27 cellular contexts compared by ENCODE assay signal in the genomic region with DNA sequence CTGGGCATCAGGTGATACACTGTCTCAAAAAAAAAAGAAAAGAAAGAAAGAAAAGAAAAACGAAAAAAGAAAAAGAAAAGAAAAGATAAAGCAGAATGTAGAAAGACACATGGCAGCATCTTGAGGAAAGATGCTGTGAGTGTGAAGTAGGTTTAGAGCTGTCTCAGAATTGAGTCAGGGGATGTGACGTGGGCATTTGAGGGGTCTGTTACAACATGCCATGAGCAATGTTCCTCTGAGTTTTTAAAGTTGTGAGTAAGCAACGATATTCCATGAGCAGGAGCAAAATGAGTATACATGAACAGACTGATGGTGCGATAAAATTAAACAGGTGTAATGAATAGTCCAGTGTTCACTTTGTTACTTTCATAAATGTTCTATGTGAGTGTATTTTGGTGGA. TPM values are rescaled to one million over a fixed set of nuclear protein-coding genes. Genes with fewer than 3 reads are reported as not detected.
A peak's percentile ranks its signal among the peaks of the same experiment; 100 is the strongest.
DNase-seq lines count a peak whose midpoint lies in the region; ATAC-seq, FAIRE-seq and TF ChIP-seq lines count a peak whose summit lies in the region.
"Had no signal": no experiment of that assay in that cellular context is flagged by ENCODE, and none has a peak within 500 bp of the region (broad histone marks: within the 10 kb centered on the region; RNA-seq: fewer than 3 reads in every experiment).

No MANE protein-coding gene starts in this region.

- H3K27ac ChIP-seq in mammary epithelial cell (ENCODE audit: insufficient read depth, low read depth, low read length) (no peak overlapping the region), foreskin keratinocyte (no peak overlapping the region)
- H3K27ac ChIP-seq: 22Rv1, BLaER1, SK-N-MC had no signal

- dilution Hi-C loops in mammary epithelial cell (cut with HindIII; ENCODE audit: low sequenced_read_pairs): no loop called here

- in situ Hi-C loops in mammary epithelial cell (cut with MboI; ENCODE audit: low sequenced_read_pairs in 2 of 2): no loop called here

- TF ChIP-seq CTCF in mammary epithelial cell (conservative IDR thresholded peaks at IDR 0.05 in 1 of 2, IDR thresholded peaks at IDR 0.05 in 1 of 2; ENCODE audit: extremely low read depth in 1 of 2, insufficient read depth in 1 of 2, low read depth in 1 of 2, low read length in 2 of 2) (no peak), foreskin keratinocyte (conservative IDR thresholded peaks at IDR 0.05) (no peak), chondrocyte (IDR thresholded peaks at IDR 0.05) (no peak)

- no peaks in the 10 kb centered on the region for H3K4me1 Mint-ChIP-seq in activated CD4-positive, alpha-beta T cell treated with anti-CD3 and anti-CD28 coated beads, Interleukin-2, amount 10 ng/mL, durations not matched to agents 7 days and 5 days
- H3K4me1 Mint-ChIP-seq in chondrocyte (ENCODE audit: low read depth): no peaks in the 10 kb centered on the region

- POLR2A ChIA-PET in activated CD4-positive, alpha-beta T cell treated with anti-CD3 and anti-CD28 coated beads, Interleukin-2, amount 10 ng/mL, durations not matched to agents 7 days and 5 days (lab: Charles Lee): no interaction called here

- WGBS in mammary epithelial cell (ENCODE audit: low coverage, missing lambda C conversion rate): 52% methylated on average over 3 of the region's 4 CpGs

- no peak overlapping the region for H3K4me3 Mint-ChIP-seq in activated CD4-positive, alpha-beta T cell treated with anti-CD3 and anti-CD28 coated beads, Interleukin-2, amount 10 ng/mL, durations not matched to agents 7 days and 5 days
- H3K4me3 Mint-ChIP-seq in chondrocyte (ENCODE audit: unreplicated experiment): no peak overlapping the region
- H3K4me3 Mint-ChIP-seq: CD4-positive, alpha-beta T cell; GM23338 had no signal

- H3K4me2 ChIP-seq in mammary epithelial cell (ENCODE audit: insufficient read depth, low read depth, low read length): no peak overlapping the region
- H3K4me2 ChIP-seq: BLaER1, GM23338 had no signal

- no peaks in the 10 kb centered on the region for H3K36me3 ChIP-seq in mammary epithelial cell (ENCODE audit: insufficient read depth, low read length)
- H3K36me3 ChIP-seq: BLaER1 had no signal

- no peak for DNase-seq in activated CD4-positive, alpha-beta T cell treated with anti-CD3 and anti-CD28 coated beads, Interleukin-2, amount 10 ng/mL, durations not matched to agents 7 days and 5 days
- DNase-seq in activated CD4-positive, alpha-beta T cell treated with anti-CD3 and anti-CD28 coated beads, Interleukin-2, amount 50 U/mL, for 1 hour: no peak
- peak; percentile 6 for DNase-seq in M059J (ENCODE audit: low read depth)
- DNase-seq in mammary epithelial cell: peak; percentile 78
- peak; percentile 67 to 83 for DNase-seq in foreskin keratinocyte
- DNase-seq in frontal cortex (ENCODE audit: low spot score in 2 of 2): no peak
- DNase-seq in chondrocyte (ENCODE audit: low spot score): no peak
- DNase-seq: ACHN; CD4-positive, alpha-beta T cell; DND-41; Karpas-422; MM.1S; NCI-H1048; NCI-H1417 treated with DMSO at 0.1 percent for 48 hours; NCI-H187; NCI-H446; NCI-H526 treated with DMSO at 0.1 percent for 48 hours; OCI-M1; SHP77 treated with DMSO at 0.1 percent for 48 hours; SW 1271 had no signal

- BruUV-seq in mammary epithelial cell (replicated peaks; lab: Mats Ljungman, UMichigan): no TSS peak

- H3K4me3 ChIP-seq in mammary epithelial cell (replicated peaks in 1 of 3; ENCODE audit: insufficient read depth in 1 of 3, low read depth in 2 of 3, low read length in 3 of 3): no peak overlapping the region
- H3K4me3 ChIP-seq: BLaER1, GM23338, SK-N-MC had no signal

- H3K79me2 ChIP-seq in mammary epithelial cell (ENCODE audit: insufficient read depth, low read length): no peaks in the 10 kb centered on the region

- CTCF ChIA-PET in activated CD4-positive, alpha-beta T cell treated with anti-CD3 and anti-CD28 coated beads, Interleukin-2, amount 10 ng/mL, durations not matched to agents 7 days and 5 days (lab: Charles Lee): interaction anchor here (0.6 to 1.5 kb wide), 3 partner anchors 11 to 202 kb away, joined by 3 read pairs; a partner anchor contains a TSS
- CTCF ChIA-PET in mammary epithelial cell (lab: Charles Lee; ENCODE audit: low non-redundant PET): interaction anchor here (0.6 kb wide), 1 partner anchor 12 kb away, joined by 4 read pairs; no protein-coding TSS in a partner anchor

- H3K27me3 ChIP-seq in mammary epithelial cell (ENCODE audit: insufficient read depth, low read length) (no peaks in the 10 kb centered on the region), foreskin keratinocyte (no peaks in the 10 kb centered on the region)
- H3K27me3 ChIP-seq: BLaER1 had no signal

- intact Hi-C loops in mammary epithelial cell (cut with micrococcal nuclease): loop anchor here (1.0 to 5.0 kb wide), 3 partner anchors 49 to 132 kb away; no protein-coding TSS in a partner anchor

- no peaks in the 10 kb centered on the region for H3K9me3 Mint-ChIP-seq in activated CD4-positive, alpha-beta T cell treated with anti-CD3 and anti-CD28 coated beads, Interleukin-2, amount 10 ng/mL, durations not matched to agents 7 days and 5 days
- no peaks in the 10 kb centered on the region for H3K9me3 Mint-ChIP-seq in chondrocyte (ENCODE audit: low read depth)
- H3K9me3 Mint-ChIP-seq: CD4-positive, alpha-beta T cell had no signal

- FAIRE-seq in frontal cortex (lab: Jason Lieb, UNC): no peak
- FAIRE-seq: G401.6 had no signal

- H3K4me1 ChIP-seq in mammary epithelial cell (ENCODE audit: insufficient read depth, low read length): no peaks in the 10 kb centered on the region
- H3K4me1 ChIP-seq in foreskin keratinocyte: no peaks in the 10 kb centered on the region
- H3K4me1 ChIP-seq: BLaER1 had no signal

- no peak overlapping the region for H3K9ac ChIP-seq in mammary epithelial cell (ENCODE audit: insufficient read depth, low read length)
- H3K9ac ChIP-seq: BLaER1 had no signal

- H4K20me1 ChIP-seq in mammary epithelial cell (ENCODE audit: insufficient read depth, low read length): no peaks in the 10 kb centered on the region
- H4K20me1 ChIP-seq: BLaER1 had no signal

- ATAC-seq in foreskin keratinocyte: peak; percentile 78
- no peak for ATAC-seq in GM21423 (IDR thresholded peaks at IDR 0.05; ENCODE audit: unreplicated experiment)
- ATAC-seq: GM23338, HCT116 had no signal

- no peak overlapping the region for H2AFZ ChIP-seq in mammary epithelial cell (ENCODE audit: low read depth, low read length)
- H2AFZ ChIP-seq: GM23338 had no signal

- H3K36me3 Mint-ChIP-seq in activated CD4-positive, alpha-beta T cell treated with anti-CD3 and anti-CD28 coated beads, Interleukin-2, amount 10 ng/mL, durations not matched to agents 7 days and 5 days (ENCODE audit: low read depth): no peaks in the 10 kb centered on the region
- H3K36me3 Mint-ChIP-seq in chondrocyte (ENCODE audit: low read depth): no peaks in the 10 kb centered on the region

- peaks cover 7% of the 10 kb centered on the region for H3K27me3 Mint-ChIP-seq in activated CD4-positive, alpha-beta T cell treated with anti-CD3 and anti-CD28 coated beads, Interleukin-2, amount 10 ng/mL, durations not matched to agents 7 days and 5 days
- H3K27me3 Mint-ChIP-seq in chondrocyte (ENCODE audit: low read depth): peaks cover 12% of the 10 kb centered on the region

- peak overlapping the region; percentile 46 for H3K27ac Mint-ChIP-seq in activated CD4-positive, alpha-beta T cell treated with anti-CD3 and anti-CD28 coated beads, Interleukin-2, amount 10 ng/mL, durations not matched to agents 7 days and 5 days
- H3K27ac Mint-ChIP-seq in chondrocyte (ENCODE audit: unreplicated experiment): no peak overlapping the region
- H3K27ac Mint-ChIP-seq: CD4-positive, alpha-beta T cell; GM23338 had no signal

- no peaks in the 10 kb centered on the region for H3K9me3 ChIP-seq in mammary epithelial cell (replicated peaks; ENCODE audit: insufficient read depth, low read length)
- H3K9me3 ChIP-seq: BLaER1 had no signal

RNA-seq across cellular contexts. Expression of a gene that starts 11.3 kb away (rescaled TPM):
- total RNA-seq in activated CD4-positive, alpha-beta T cell treated with anti-CD3 and anti-CD28 coated beads, Interleukin-2, amount 10 ng/mL, durations not matched to agents 7 days and 5 days: 10 to 100 TPM; 12.3 to 18.0 TPM
- 17.7 and 30.1 TPM in 2 replicates for total RNA-seq in M059J (2014; rRNA removed; shearing (Covaris generic))
- 10 to 100 TPM; 23.7 to 33.2 TPM for total RNA-seq in mammary epithelial cell
- 7.3 TPM for polyA plus RNA-seq in mammary epithelial cell
- polyA minus RNA-seq in mammary epithelial cell: 35.1 TPM
- total RNA-seq in foreskin keratinocyte: 26.8 and 28.7 TPM in 2 replicates
- 2.8 and 3.8 TPM in 2 replicates for polyA plus RNA-seq in foreskin keratinocyte
- 45.2 TPM for total RNA-seq in frontal cortex
- total RNA-seq in chondrocyte: 19.9 to 24.2 TPM (median 21.3 TPM) in 3 replicates

RNA-seq across cellular contexts. Expression of a gene that starts 51.6 kb away (rescaled TPM):
- under 1 TPM; 0.25 to 0.30 TPM for total RNA-seq in activated CD4-positive, alpha-beta T cell treated with anti-CD3 and anti-CD28 coated beads, Interleukin-2, amount 10 ng/mL, durations not matched to agents 7 days and 5 days
- total RNA-seq in M059J (2014; rRNA removed; shearing (Covaris generic)): 4.4 and 4.7 TPM in 2 replicates
- total RNA-seq in mammary epithelial cell: 10 to 100 TPM; 10.3 to 15.2 TPM
- 7.0 TPM for polyA plus RNA-seq in mammary epithelial cell
- 14.9 TPM for polyA minus RNA-seq in mammary epithelial cell
- 4.8 and 7.9 TPM in 2 replicates for total RNA-seq in foreskin keratinocyte
- 2.3 and 4.1 TPM in 2 replicates for polyA plus RNA-seq in foreskin keratinocyte
- total RNA-seq in frontal cortex: under 0.01 TPM
- not detected in 3 replicates for total RNA-seq in chondrocyte

Comparison
In these comparisons a context has a peak if more than half of its experiments do, and no peak if none do; other contexts are left out.
1. DNase-seq: peak in M059J (single experiment), mammary epithelial cell (single experiment) and foreskin keratinocyte (2 of 2); none in activated CD4-positive, alpha-beta T cell treated with anti-CD3 and anti-CD28 coated beads, Interleukin-2, amount 10 ng/mL, durations not matched to agents 7 days and 5 days (single experiment), activated CD4-positive, alpha-beta T cell treated with anti-CD3 and anti-CD28 coated beads, Interleukin-2, amount 50 U/mL, for 1 hour (single experiment), frontal cortex (0 of 2) and chondrocyte (single experiment).